In genomic region chr19:613732-614567, GRCh38 we compare ENCODE assay signal across 27 cellular contexts. TPM values are rescaled to one million over a fixed set of nuclear protein-coding genes. Genes with fewer than 3 reads are reported as not detected.
"Had no signal": no experiment of that assay in that cellular context is flagged by ENCODE, and none has a peak within 500 bp of the region (broad histone marks: within the 10 kb centered on the region; RNA-seq: fewer than 3 reads in every experiment).

No MANE protein-coding gene starts in this region.

- H3K27me3 ChIP-seq: hepatocyte, testis, upper lobe of right lung, vagina had no signal

- H3K27ac Mint-ChIP-seq: endodermal cell; nephron; stimulated activated naive B cell treated with anti-CD40 and anti-IgM and Interleukin-4, amounts not matched to agents 10 μg/mL and 1 μg/mL and 100 μg/mL, for 72 hours had no signal

- H2AFZ ChIP-seq: hepatocyte, parathyroid adenoma had no signal

- H3K4me1 Mint-ChIP-seq: endodermal cell had no signal

- H3K27ac ChIP-seq: hepatocyte, parathyroid adenoma, psoas muscle, spleen, testis, tibial nerve, upper lobe of right lung, vagina had no signal

- H3K4me3 ChIP-seq: hepatocyte, psoas muscle, spleen, testis, tibial nerve, upper lobe of right lung, vagina had no signal

- DNase-seq: effector CD4-positive, alpha-beta T cell; endodermal cell; foreskin melanocyte; head of caudate nucleus; mesendoderm; naive B cell; psoas muscle; retina; spleen; stimulated activated CD4-positive, alpha-beta T cell treated with anti-CD3 and anti-CD28 coated beads, Interleukin-15, amount 100 ng/mL, for 24 hours; stimulated activated CD4-positive, alpha-beta T cell treated with anti-CD3 and anti-CD28 coated beads, Interleukin-1b, Interleukin-23, amount 100 ng/mL, for 48 hours; stimulated activated CD4-positive, alpha-beta T cell treated with anti-CD3 and anti-CD28 coated beads, Interleukin-4, amount 100 ng/mL, for 24 hours; stimulated activated naive B cell treated with anti-CD40 and anti-IgM and Interleukin-4, amounts not matched to agents 10 μg/mL and 1 μg/mL and 100 μg/mL, for 72 hours; stimulated activated naive CD8-positive, alpha-beta T cell treated with anti-CD3 and anti-CD28 coated beads, Interleukin-15, amount 100 ng/mL, for 72 hours; testis; upper lobe of right lung had no signal

- H3K79me2 ChIP-seq: hepatocyte, parathyroid adenoma had no signal

- H3K9ac ChIP-seq: parathyroid adenoma had no signal

- H3K4me3 Mint-ChIP-seq: endodermal cell; nephron; stimulated activated naive B cell treated with anti-CD40 and anti-IgM and Interleukin-4, amounts not matched to agents 10 μg/mL and 1 μg/mL and 100 μg/mL, for 72 hours; stimulated activated naive CD8-positive, alpha-beta T cell treated with anti-CD3 and anti-CD28 coated beads, Interleukin-15, amount 100 ng/mL, for 72 hours had no signal

- H3K4me1 ChIP-seq: parathyroid adenoma, psoas muscle had no signal

- H3K27me3 Mint-ChIP-seq: stimulated activated naive CD8-positive, alpha-beta T cell treated with anti-CD3 and anti-CD28 coated beads, Interleukin-15, amount 100 ng/mL, for 72 hours had no signal

- H3K9me3 Mint-ChIP-seq: endodermal cell; naive B cell; nephron; stimulated activated naive B cell treated with anti-CD40 and anti-IgM and Interleukin-4, amounts not matched to agents 10 μg/mL and 1 μg/mL and 100 μg/mL, for 72 hours; stimulated activated naive CD8-positive, alpha-beta T cell treated with anti-CD3 and anti-CD28 coated beads, Interleukin-15, amount 100 ng/mL, for 72 hours had no signal

- H3K9me3 ChIP-seq: psoas muscle, spleen, testis, tibial nerve, upper lobe of right lung, vagina had no signal

- ATAC-seq: psoas muscle; sciatic nerve; stimulated activated naive B cell treated with anti-CD40 and anti-IgM and Interleukin-4, amounts not matched to agents 10 μg/mL and 1 μg/mL and 100 μg/mL, for 72 hours; stimulated activated naive CD8-positive, alpha-beta T cell treated with anti-CD3 and anti-CD28 coated beads, Interleukin-15, amount 100 ng/mL, for 72 hours; upper lobe of right lung had no signal

- H3K4me2 ChIP-seq: hepatocyte had no signal

RNA-seq across cellular contexts. Expression of gene HCN2, which starts 24.3 kb away (rescaled TPM):
- total RNA-seq: skeletal muscle tissue, subcutaneous adipose tissue had no signal

RNA-seq across cellular contexts. Expression of gene FGF22, which starts 25.7 kb away (rescaled TPM):
- total RNA-seq: dermis microvascular lymphatic vessel endothelial cell, hepatocyte, kidney epithelial cell, lung microvascular endothelial cell, skeletal muscle tissue, vagina had no signal
